32 cellular contexts compared by ENCODE assay signal in genomic region chr10:101111547-101111946, GRCh38. TPM values are rescaled to one million over a fixed set of nuclear protein-coding genes. Genes with fewer than 3 reads are reported as not detected.
"Had no signal": no experiment of that assay in that cellular context is flagged by ENCODE, and none has a peak within 500 bp of the region (broad histone marks: within the 10 kb centered on the region; RNA-seq: fewer than 3 reads in every experiment).

No MANE protein-coding gene starts in this region.

- H3K27ac Mint-ChIP-seq: activated CD4-positive, alpha-beta T cell treated with anti-CD3 and anti-CD28 coated beads for 36 hours; activated CD8-positive, alpha-beta T cell treated with anti-CD3 and anti-CD28 coated beads for 36 hours; activated naive CD4-positive, alpha-beta T cell treated with anti-CD3 and anti-CD28 coated beads, Interleukin-2, amount 10 ng/mL, durations not matched to agents 7 days and 5 days; activated naive CD8-positive, alpha-beta T cell treated with anti-CD3 and anti-CD28 coated beads for 36 hours; activated T-cell treated with anti-CD3 and anti-CD28 coated beads, Interleukin-2, amount 50 U/mL, for 72 hours; activated T-helper 2 cell treated with anti-CD3 and anti-CD28 coated beads, Interferon-gamma antibody, Interleukin-2, Interleukin-4, amounts not matched to agents 10 μg/mL and 5 μg/mL and 100 μg/mL, durations not matched to agents 14 hours and 24 hours and 36 hours had no signal

- H3K27me3 ChIP-seq: MG63 had no signal

- H3K4me2 ChIP-seq: SK-N-SH had no signal

- H3K27ac ChIP-seq: adrenal gland, Peyer's patch, RWPE1, SJCRH30, WERI-Rb-1 had no signal

- H3K4me1 Mint-ChIP-seq: activated CD4-positive, alpha-beta T cell treated with anti-CD3 and anti-CD28 coated beads for 36 hours; activated naive CD4-positive, alpha-beta T cell treated with anti-CD3 and anti-CD28 coated beads, Interleukin-2, amount 10 ng/mL, durations not matched to agents 7 days and 5 days; activated naive CD8-positive, alpha-beta T cell treated with anti-CD3 and anti-CD28 coated beads for 36 hours had no signal

- H3K9ac ChIP-seq: SK-N-SH had no signal

- H3K9me3 Mint-ChIP-seq: activated CD8-positive, alpha-beta T cell treated with anti-CD3 and anti-CD28 coated beads for 36 hours; activated naive CD4-positive, alpha-beta T cell treated with anti-CD3 and anti-CD28 coated beads, Interleukin-2, amount 10 ng/mL, durations not matched to agents 7 days and 5 days; activated naive CD8-positive, alpha-beta T cell treated with anti-CD3 and anti-CD28 coated beads for 36 hours; activated T-cell treated with anti-CD3 and anti-CD28 coated beads, Interleukin-2, amount 50 U/mL, for 72 hours; activated T-helper 2 cell treated with anti-CD3 and anti-CD28 coated beads, Interferon-gamma antibody, Interleukin-2, Interleukin-4, amounts not matched to agents 10 μg/mL and 5 μg/mL and 100 μg/mL, durations not matched to agents 14 hours and 24 hours and 36 hours had no signal

- H3K36me3 ChIP-seq: adrenal gland, MG63, Peyer's patch, SJCRH30, WERI-Rb-1 had no signal

- H3K9me2 ChIP-seq: SK-N-SH had no signal

- H3K4me3 ChIP-seq: adrenal gland, MG63, Peyer's patch, SJCRH30 had no signal

- ATAC-seq: activated CD4-positive, alpha-beta T cell treated with anti-CD3 and anti-CD28 coated beads for 36 hours; activated CD8-positive, alpha-beta T cell treated with anti-CD3 and anti-CD28 coated beads for 36 hours; activated T-cell treated with anti-CD3 and anti-CD28 coated beads, Interleukin-2, amount 50 U/mL, for 72 hours had no signal

- DNase-seq: activated CD4-positive, alpha-beta T cell treated with anti-CD3 and anti-CD28 coated beads for 36 hours; activated CD8-positive, alpha-beta memory T cell treated with anti-CD3 and anti-CD28 coated beads, Interleukin-2, amount 50 U/mL, for 4 hours; activated CD8-positive, alpha-beta T cell treated with anti-CD3 and anti-CD28 coated beads for 36 hours; activated gamma-delta T cell treated with Interleukin-2 at 50 U/mL for 16 hours; activated naive CD4-positive, alpha-beta T cell treated with anti-CD3 and anti-CD28 coated beads, Interleukin-2, amount 10 ng/mL, durations not matched to agents 7 days and 5 days; activated naive CD8-positive, alpha-beta T cell treated with anti-CD3 and anti-CD28 coated beads for 36 hours; activated T-cell treated with anti-CD3 and anti-CD28 coated beads, Interleukin-2, amount 50 U/mL, for 72 hours; adrenal gland; anterior cingulate cortex; cerebellar nuclear complex; MG63; MV-4-11; NCI-H1092 treated with DMSO at 0.1 percent for 48 hours; NCI-H1417 treated with DMSO at 0.1 percent for 48 hours; NCI-H1694; NCI-H2029 treated with DMSO at 0.1 percent for 48 hours; NCI-H2171; NCI-H226; NCI-H69; NK-92 treated with Interleukin-12 subunit alpha and Interleukin-12 subunit beta, amount 100 ng/mL, for 24 hours; OCI-M1; Peyer's patch; Right ventricle myocardium superior; SJCRH30; SK-N-SH; T-helper 1 cell; WERI-Rb-1 had no signal

- H3K9me3 ChIP-seq: adrenal gland, MG63, Peyer's patch, SJCRH30, SK-N-SH had no signal

- H3K4me3 Mint-ChIP-seq: activated CD4-positive, alpha-beta T cell treated with anti-CD3 and anti-CD28 coated beads for 36 hours; activated CD8-positive, alpha-beta T cell treated with anti-CD3 and anti-CD28 coated beads for 36 hours; activated naive CD4-positive, alpha-beta T cell treated with anti-CD3 and anti-CD28 coated beads, Interleukin-2, amount 10 ng/mL, durations not matched to agents 7 days and 5 days; activated naive CD8-positive, alpha-beta T cell treated with anti-CD3 and anti-CD28 coated beads for 36 hours; activated T-cell treated with anti-CD3 and anti-CD28 coated beads, Interleukin-2, amount 50 U/mL, for 72 hours had no signal

- H3K36me3 Mint-ChIP-seq: activated naive CD4-positive, alpha-beta T cell treated with anti-CD3 and anti-CD28 coated beads, Interleukin-2, amount 10 ng/mL, durations not matched to agents 7 days and 5 days; activated naive CD8-positive, alpha-beta T cell treated with anti-CD3 and anti-CD28 coated beads for 36 hours had no signal

- H3K4me1 ChIP-seq: adrenal gland, Peyer's patch had no signal

RNA-seq across cellular contexts. Expression of gene TLX1, which starts 19.6 kb away (rescaled TPM):
- total RNA-seq: activated CD4-positive, alpha-beta T cell treated with anti-CD3 and anti-CD28 coated beads for 36 hours; activated CD8-positive, alpha-beta T cell treated with anti-CD3 and anti-CD28 coated beads for 36 hours; activated naive CD8-positive, alpha-beta T cell treated with anti-CD3 and anti-CD28 coated beads for 36 hours; activated T-cell treated with anti-CD3 and anti-CD28 coated beads, Interleukin-2, amount 50 U/mL, for 72 hours; activated T-helper 2 cell treated with anti-CD3 and anti-CD28 coated beads, Interferon-gamma antibody, Interleukin-2, Interleukin-4, amounts not matched to agents 10 μg/mL and 5 μg/mL and 100 μg/mL, durations not matched to agents 14 hours and 24 hours and 36 hours; adrenal gland; cardiac septum; NCI-H460; Right ventricle myocardium superior; SJCRH30; T-helper 2 cell treated with Interferon-gamma antibody and Interleukin-4, amounts not matched to agents 100 ng/mL and 5 ng/mL, for 36 hours had no signal
- polyA plus RNA-seq: adrenal gland, SK-N-SH had no signal
